8 cellular contexts compared by ENCODE assay signal in the genomic region with DNA sequence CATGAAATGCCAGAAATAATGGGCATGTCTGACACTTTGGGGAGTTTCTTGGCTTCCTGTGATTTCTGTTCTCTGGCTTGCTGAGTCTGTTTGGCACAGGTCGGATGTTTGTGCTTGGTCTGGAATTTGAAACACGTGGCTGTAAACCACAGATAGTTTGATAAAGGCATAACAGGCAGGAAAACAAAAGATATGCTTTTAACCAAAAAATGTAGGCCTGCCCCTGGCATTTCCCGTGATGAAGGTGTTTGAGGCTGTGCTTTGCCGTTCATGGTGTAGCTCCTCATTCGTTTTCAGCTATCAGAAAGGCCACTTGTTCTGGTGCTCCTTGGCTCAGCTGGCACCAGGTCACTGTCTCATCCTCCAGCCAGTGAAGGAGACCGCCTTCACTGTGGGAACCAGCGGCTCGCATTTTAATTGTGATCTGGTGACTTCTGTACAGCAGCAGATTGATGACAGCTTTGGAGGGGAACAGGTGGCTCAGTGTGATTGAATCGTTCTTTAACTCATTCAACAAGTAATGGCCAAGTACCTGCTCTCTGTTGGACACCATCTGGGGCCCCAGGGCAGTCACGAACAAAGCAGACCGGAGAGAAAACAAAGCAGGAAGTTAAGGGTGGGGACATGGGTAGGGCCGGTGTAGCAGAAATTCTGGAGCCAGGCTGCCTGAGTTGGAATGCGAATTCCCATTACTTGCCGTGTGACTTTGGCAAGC.
DNase-seq lines count a peak whose midpoint lies in the region; FAIRE-seq and TF ChIP-seq lines count a peak whose summit lies in the region.

No MANE protein-coding gene starts in this region.

- peaks cover 14 to 15% of the 10 kb centered on the region in 2 donors for H3K36me3 Mint-ChIP-seq in CD14-positive monocyte
- H3K36me3 Mint-ChIP-seq in activated CD4-positive, alpha-beta memory T cell treated with anti-CD3 and anti-CD28 coated beads, Interleukin-2, amount 10 ng/mL, durations not matched to agents 7 days and 5 days (ENCODE audit: low read depth) = peaks cover 26% of the 10 kb centered on the region

- intact Hi-C loops in CD14-positive monocyte (cut with micrococcal nuclease) (no loop called here), posterior vena cava (cut with DNase I) (no loop called here)

- no peak; the same call in 1 of the 2 replicates for TF ChIP-seq RAD21 in Ishikawa (IDR thresholded peaks at IDR 0.05; ENCODE audit: low read depth)

- H3K4me3 Mint-ChIP-seq in CD14-positive monocyte = peak overlapping the region; percentile 51 to 82
- H3K4me3 Mint-ChIP-seq in activated CD4-positive, alpha-beta memory T cell treated with anti-CD3 and anti-CD28 coated beads, Interleukin-2, amount 10 ng/mL, durations not matched to agents 7 days and 5 days = peak overlapping the region; percentile 43

- CTCF ChIA-PET in activated CD4-positive, alpha-beta memory T cell treated with anti-CD3 and anti-CD28 coated beads, Interleukin-2, amount 10 ng/mL, durations not matched to agents 7 days and 5 days (lab: Charles Lee) = interaction anchor here (0.5 to 1.0 kb wide), 2 partner anchors 11 to 347 kb away, joined by 3 read pairs; no protein-coding TSS in a partner anchor

- POLR2A ChIA-PET in activated CD4-positive, alpha-beta memory T cell treated with anti-CD3 and anti-CD28 coated beads, Interleukin-2, amount 10 ng/mL, durations not matched to agents 7 days and 5 days (lab: Charles Lee) = no interaction called here

- TF ChIP-seq CTCF in CD14-positive monocyte (IDR thresholded peaks at IDR 0.05) = no peak
- no peak for TF ChIP-seq CTCF in fibroblast of villous mesenchyme (IDR thresholded peaks at IDR 0.05; ENCODE audit: insufficient read depth, low read depth, low read length)

- peaks cover 0 to 1% (median 0%) of the 10 kb centered on the region in 3 donors for H3K27me3 Mint-ChIP-seq in CD14-positive monocyte (ENCODE audit: low read depth in 3 of 3)
- no peaks in the 10 kb centered on the region for H3K27me3 Mint-ChIP-seq in activated CD4-positive, alpha-beta memory T cell treated with anti-CD3 and anti-CD28 coated beads, Interleukin-2, amount 10 ng/mL, durations not matched to agents 7 days and 5 days

- no peak for TF ChIP-seq POLR2A in GM12891 (IDR thresholded peaks at IDR 0.05; ENCODE audit: low read depth, low read length)

- H3K9me3 Mint-ChIP-seq in CD14-positive monocyte = peaks cover 17 to 30% (median 24%) of the 10 kb centered on the region in 7 donors
- H3K9me3 Mint-ChIP-seq in activated CD4-positive, alpha-beta memory T cell treated with anti-CD3 and anti-CD28 coated beads, Interleukin-2, amount 10 ng/mL, durations not matched to agents 7 days and 5 days = peaks cover 21% of the 10 kb centered on the region

- DNase-seq in CD14-positive monocyte (ENCODE audit: low spot score) (no peak), fibroblast of villous mesenchyme (ENCODE audit: low read depth) (peak; percentile 63), renal cortical epithelial cell (ENCODE audit: low read depth) (peak; percentile 81), GM12891 (ENCODE audit: insufficient read length, low spot score) (no peak), posterior vena cava (ENCODE audit: low spot score) (no peak), midbrain (lab: John Stamatoyannopoulos, UW) (no peak)
- DNase-seq in activated CD4-positive, alpha-beta memory T cell treated with anti-CD3 and anti-CD28 coated beads, Interleukin-2, amount 10 ng/mL, durations not matched to agents 7 days and 5 days = peak; percentile 26

- no peak for FAIRE-seq in GM12891 (lab: Jason Lieb, UNC)

- peaks cover 76% of the 10 kb centered on the region for H3K4me1 Mint-ChIP-seq in CD14-positive monocyte
- H3K4me1 Mint-ChIP-seq in activated CD4-positive, alpha-beta memory T cell treated with anti-CD3 and anti-CD28 coated beads, Interleukin-2, amount 10 ng/mL, durations not matched to agents 7 days and 5 days = peaks cover 57% of the 10 kb centered on the region

- peak; percentile 76 for TF ChIP-seq EP300 in Ishikawa (IDR thresholded peaks at IDR 0.05; ENCODE audit: borderline replicate concordance)

- no peak overlapping the region for H3K4me3 ChIP-seq in fibroblast of villous mesenchyme (ENCODE audit: low read depth, low read length)

- H3K27ac Mint-ChIP-seq in CD14-positive monocyte = peak overlapping the region; percentile 86 to 99 (median 92)
- peak overlapping the region; percentile 80 for H3K27ac Mint-ChIP-seq in activated CD4-positive, alpha-beta memory T cell treated with anti-CD3 and anti-CD28 coated beads, Interleukin-2, amount 10 ng/mL, durations not matched to agents 7 days and 5 days

TF ChIP-seq in Ishikawa, 13 proteins besides CTCF, POLR2A, EP300 and RAD21 (continues in another document):
- TF ChIP-seq, protein P1, sequence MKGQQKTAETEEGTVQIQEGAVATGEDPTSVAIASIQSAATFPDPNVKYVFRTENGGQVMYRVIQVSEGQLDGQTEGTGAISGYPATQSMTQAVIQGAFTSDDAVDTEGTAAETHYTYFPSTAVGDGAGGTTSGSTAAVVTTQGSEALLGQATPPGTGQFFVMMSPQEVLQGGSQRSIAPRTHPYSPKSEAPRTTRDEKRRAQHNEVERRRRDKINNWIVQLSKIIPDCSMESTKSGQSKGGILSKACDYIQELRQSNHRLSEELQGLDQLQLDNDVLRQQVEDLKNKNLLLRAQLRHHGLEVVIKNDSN (IDR thresholded peaks at IDR 0.05) = peak; percentile 37; the same call in 1 of the 2 replicates
- TF ChIP-seq TCF12 (IDR thresholded peaks at IDR 0.05; ENCODE audit: low read depth) = peak; percentile 86
- TF ChIP-seq NFIC (IDR thresholded peaks at IDR 0.05) = peak; percentile 79
- peak; percentile 61 for TF ChIP-seq MAX (IDR thresholded peaks at IDR 0.05)
- peak; percentile 36; the same call in 1 of the 2 replicates for TF ChIP-seq ZBTB7A (IDR thresholded peaks at IDR 0.05; ENCODE audit: low read depth)

TF ChIP-seq in GM12891, 5 proteins besides CTCF, POLR2A, EP300 and RAD21:
- TF ChIP-seq PAX5 (IDR thresholded peaks at IDR 0.05; ENCODE audit: insufficient read depth, low read length, severe bottlenecking) = no peak
- TF ChIP-seq POLR2AphosphoS5 (IDR thresholded peaks at IDR 0.05; ENCODE audit: low read depth, low read length) = no peak
- no peak for TF ChIP-seq TAF1 (IDR thresholded peaks at IDR 0.05; ENCODE audit: low read depth, low read length)
- TF ChIP-seq SPI1 (IDR thresholded peaks at IDR 0.05; ENCODE audit: low read depth, low read length) = no peak
- TF ChIP-seq POU2F2 (IDR thresholded peaks at IDR 0.05; ENCODE audit: low read depth, low read length) = no peak

Comparison
In these comparisons a context has a peak if more than half of its experiments do, and no peak if none do; other contexts are left out.
1. DNase-seq: peak in activated CD4-positive, alpha-beta memory T cell treated with anti-CD3 and anti-CD28 coated beads, Interleukin-2, amount 10 ng/mL, durations not matched to agents 7 days and 5 days (single experiment), fibroblast of villous mesenchyme (single experiment) and renal cortical epithelial cell (single experiment); none in CD14-positive monocyte (single experiment), GM12891 (single experiment), posterior vena cava (single experiment) and midbrain (single experiment).